In the genomic region with DNA sequence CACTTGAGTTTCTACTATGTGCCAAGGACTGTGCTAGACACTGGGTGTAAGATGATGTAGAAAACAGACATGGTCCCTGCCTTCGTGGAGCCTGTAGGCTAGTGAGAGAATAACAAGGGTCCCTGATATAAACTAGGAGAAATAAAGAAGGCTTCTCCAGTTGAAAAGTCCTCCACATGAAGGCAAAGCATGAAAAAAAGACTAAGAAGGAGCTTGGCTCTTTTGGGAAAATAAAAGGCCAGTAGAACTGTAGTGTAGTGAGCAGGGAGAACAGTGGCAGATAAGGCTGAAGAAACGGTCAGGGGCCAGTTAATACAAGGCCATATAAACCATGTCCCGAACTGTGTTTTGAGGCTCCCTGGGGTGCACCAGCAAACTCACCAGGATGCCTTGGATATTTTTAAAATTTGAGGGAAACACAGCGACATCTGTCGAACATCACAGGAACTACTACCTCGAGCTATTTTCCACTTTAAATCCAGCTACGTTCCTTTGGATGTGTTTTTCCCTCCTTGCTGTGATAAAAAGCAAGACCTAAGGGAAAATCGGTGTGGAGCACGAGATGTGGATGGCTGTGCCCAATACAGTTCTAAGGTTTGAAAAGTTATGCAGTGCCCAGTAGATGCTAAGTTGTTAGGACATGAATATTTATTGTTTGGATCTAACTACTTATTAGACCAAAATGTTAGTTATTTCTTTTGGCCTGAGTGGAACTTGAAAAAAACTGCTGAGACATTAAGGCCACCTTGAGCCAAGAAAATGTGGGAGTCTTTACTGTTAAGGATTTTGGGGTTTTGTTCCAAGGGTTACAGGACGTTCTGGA, we compare ENCODE assay signal across 8 cellular contexts. TPM values are rescaled to one million over a fixed set of nuclear protein-coding genes. Genes with fewer than 3 reads are reported as not detected.
DNase-seq lines count a peak whose midpoint lies in the region; ATAC-seq and TF ChIP-seq lines count a peak whose summit lies in the region.

No MANE protein-coding gene starts in this region.

- peaks cover 6% of the 10 kb centered on the region for H3K4me1 Mint-ChIP-seq in CD4-positive, alpha-beta T cell (ENCODE audit: low read depth)
- H3K4me1 Mint-ChIP-seq in activated T-cell treated with anti-CD3 and anti-CD28 coated beads, Interleukin-2, amount 50 U/mL, for 72 hours (ENCODE audit: low read depth): peaks cover 8% of the 10 kb centered on the region
- peaks cover 8% of the 10 kb centered on the region for H3K4me1 Mint-ChIP-seq in neural crest cell

- peak; percentile 60 for ATAC-seq in CD4-positive, alpha-beta T cell (ENCODE audit: poor library complexity)
- ATAC-seq in activated T-cell treated with anti-CD3 and anti-CD28 coated beads, Interleukin-2, amount 50 U/mL, for 72 hours (replicated peaks in 1 of 2): peak in 1 of 2 donors; percentile 41
- no peak for ATAC-seq in HG02759 (IDR thresholded peaks at IDR 0.05; ENCODE audit: unreplicated experiment)

- TF ChIP-seq CTCF in CD4-positive, alpha-beta T cell (IDR thresholded peaks at IDR 0.05): peak; percentile 96
- TF ChIP-seq CTCF in neural crest cell (conservative IDR thresholded peaks at IDR 0.05): peak; percentile 85
- TF ChIP-seq CTCF in uterus (IDR thresholded peaks at IDR 0.05): peak; percentile 78 to 84 (median 79)

- H3K36me3 Mint-ChIP-seq in CD4-positive, alpha-beta T cell (ENCODE audit: low read depth): no peaks in the 10 kb centered on the region
- no peaks in the 10 kb centered on the region for H3K36me3 Mint-ChIP-seq in activated T-cell treated with anti-CD3 and anti-CD28 coated beads, Interleukin-2, amount 50 U/mL, for 72 hours (ENCODE audit: insufficient read depth in 2 of 2)
- no peaks in the 10 kb centered on the region for H3K36me3 Mint-ChIP-seq in neural crest cell (ENCODE audit: low read depth)

- intact Hi-C loops in CD4-positive, alpha-beta T cell (cut with DNase I, micrococcal nuclease): loop anchor here (1.0 to 10.0 kb wide), 5 partner anchors 51 to 391 kb away; partner anchors contain the start of gene SPTSSA (in 1 of the 2)
- intact Hi-C loops in uterus (cut with DNase I; ENCODE audit: low total_unique reads): loop anchor here (5.0 kb wide), 1 partner anchor 51 kb away; no protein-coding TSS in a partner anchor

- H3K27me3 ChIP-seq in CD4-positive, alpha-beta T cell (ENCODE audit: control insufficient read depth, insufficient read depth, low read length): no peaks in the 10 kb centered on the region
- H3K27me3 ChIP-seq in uterus: no peaks in the 10 kb centered on the region

- no peaks in the 10 kb centered on the region for H3K9me3 ChIP-seq in CD4-positive, alpha-beta T cell (ENCODE audit: control insufficient read depth, low read length)
- no peaks in the 10 kb centered on the region for H3K9me3 ChIP-seq in uterus

- POLR2A ChIA-PET in CD4-positive, alpha-beta T cell (lab: Charles Lee): interaction anchor here (0.6 to 1.0 kb wide), 3 partner anchors 9 to 155 kb away, joined by 3 to 10 read pairs (median 4); partner anchors contain the start of gene CFL2

- no peaks in the 10 kb centered on the region for H3K36me3 ChIP-seq in uterus

- TF ChIP-seq POLR2A in uterus (IDR thresholded peaks at IDR 0.05): no peak

- DNase-seq in CD4-positive, alpha-beta T cell: peak in 6 of 10 experiments; percentile 4 to 24 (median 19)
- DNase-seq in HCEC 1CT (peak; percentile 69), NCI-H69 (lab: John Stamatoyannopoulos, UW) (peak; percentile 79), fibroblast of the conjunctiva (ENCODE audit: low read depth) (peak; percentile 40), neural crest cell (ENCODE audit: low read depth, low spot score) (peak; percentile 39), uterus (peak; percentile 49 to 59)
- DNase-seq in activated T-cell treated with anti-CD3 and anti-CD28 coated beads, Interleukin-2, amount 50 U/mL, for 72 hours: peak; percentile 22 to 42

- CTCF ChIA-PET in CD4-positive, alpha-beta T cell (lab: Charles Lee): interaction anchor here (0.6 to 3.0 kb wide), 13 partner anchors 9 to 160 kb away, joined by 3 to 37 read pairs (median 4); partner anchors contain the start of gene CFL2

- H3K4me3 ChIP-seq in uterus: no peak overlapping the region

- no peaks in the 10 kb centered on the region for H3K4me1 ChIP-seq in uterus

- H3K27ac Mint-ChIP-seq in CD4-positive, alpha-beta T cell: no peak overlapping the region
- H3K27ac Mint-ChIP-seq in activated T-cell treated with anti-CD3 and anti-CD28 coated beads, Interleukin-2, amount 50 U/mL, for 72 hours: no peak overlapping the region
- no peak overlapping the region for H3K27ac Mint-ChIP-seq in neural crest cell (ENCODE audit: unreplicated experiment)

- no peaks in the 10 kb centered on the region for H3K27me3 Mint-ChIP-seq in CD4-positive, alpha-beta T cell
- no peaks in the 10 kb centered on the region for H3K27me3 Mint-ChIP-seq in activated T-cell treated with anti-CD3 and anti-CD28 coated beads, Interleukin-2, amount 50 U/mL, for 72 hours (ENCODE audit: low read depth)
- H3K27me3 Mint-ChIP-seq in neural crest cell (ENCODE audit: low read depth): peaks cover 3% of the 10 kb centered on the region

- H3K9me3 Mint-ChIP-seq in CD4-positive, alpha-beta T cell: no peaks in the 10 kb centered on the region
- no peaks in the 10 kb centered on the region for H3K9me3 Mint-ChIP-seq in activated T-cell treated with anti-CD3 and anti-CD28 coated beads, Interleukin-2, amount 50 U/mL, for 72 hours
- H3K9me3 Mint-ChIP-seq in neural crest cell: no peaks in the 10 kb centered on the region

- no peak overlapping the region for H3K4me3 Mint-ChIP-seq in CD4-positive, alpha-beta T cell
- no peak overlapping the region for H3K4me3 Mint-ChIP-seq in activated T-cell treated with anti-CD3 and anti-CD28 coated beads, Interleukin-2, amount 50 U/mL, for 72 hours
- no peak overlapping the region for H3K4me3 Mint-ChIP-seq in neural crest cell

- no peak overlapping the region for H3K27ac ChIP-seq in CD4-positive, alpha-beta T cell (ENCODE audit: low read depth, low read length)
- H3K27ac ChIP-seq in uterus: peak overlapping the region; percentile 46 to 70

RNA-seq across cellular contexts. Expression of gene CFL2, which starts 8.5 kb away (rescaled TPM):
- total RNA-seq in CD4-positive, alpha-beta T cell: 10 to 100 TPM; 36.4 to 37.9 TPM
- total RNA-seq in activated T-cell treated with anti-CD3 and anti-CD28 coated beads, Interleukin-2, amount 50 U/mL, for 72 hours: 10 to 100 TPM in 1 of 2 donors, 1 to 10 TPM in 1; 8.2 to 12.5 TPM
- 55.9 and 56.5 TPM in 2 replicates for total RNA-seq in neural crest cell
- total RNA-seq in uterus: 100 to 1,000 TPM; 108 to 231 (median 139) TPM

Comparison
In these comparisons a context has a peak if more than half of its experiments do, and no peak if none do; other contexts are left out.
1. DNase-seq: peak in every context shown above with its lines; median percentile 79 in NCI-H69; 69 in HCEC 1CT; 54 in uterus; 40 in fibroblast of the conjunctiva; 39 in neural crest cell; 32 in activated T-cell treated with anti-CD3 and anti-CD28 coated beads, Interleukin-2, amount 50 U/mL, for 72 hours; 19 in CD4-positive, alpha-beta T cell.